ENCODE assay signal across 2 cellular contexts in genomic region chr2:82797469-82797868, GRCh38.
TF ChIP-seq lines count a peak whose summit lies in the region.

No MANE protein-coding gene starts in this region.

TF ChIP-seq in SK-N-SH, 30 proteins besides CTCF, POLR2A, EP300 and RAD21 (continued from another document):
- no peak for TF ChIP-seq PBX3 (IDR thresholded peaks at IDR 0.05)
- TF ChIP-seq ZBTB33 (IDR thresholded peaks at IDR 0.05; ENCODE audit: borderline replicate concordance, low read depth), result no peak
- TF ChIP-seq TAF1 (IDR thresholded peaks at IDR 0.05; ENCODE audit: borderline replicate concordance, low read depth, low read length), result no peak
- no peak for TF ChIP-seq JUND (IDR thresholded peaks at IDR 0.05)
- TF ChIP-seq IRF3 (IDR thresholded peaks at IDR 0.05; ENCODE audit: low read depth, low read length), result no peak
- no peak for TF ChIP-seq YY1 (IDR thresholded peaks at IDR 0.05; ENCODE audit: low read depth)
- no peak for TF ChIP-seq USF2 (IDR thresholded peaks at IDR 0.05; ENCODE audit: borderline replicate concordance, low read depth, low read length)
- TF ChIP-seq FOXJ3 (CRISPR knock-in tag; IDR thresholded peaks at IDR 0.05), result no peak
- no peak for TF ChIP-seq NRF1 (IDR thresholded peaks at IDR 0.05; ENCODE audit: low read depth, low read length)
- TF ChIP-seq FOSL2 (IDR thresholded peaks at IDR 0.05; ENCODE audit: borderline replicate concordance, low read depth), result no peak
- no peak for TF ChIP-seq RXRA (IDR thresholded peaks at IDR 0.05; ENCODE audit: borderline replicate concordance, low read depth)
- TF ChIP-seq CHD2 (IDR thresholded peaks at IDR 0.05; ENCODE audit: low read length, partially characterized antibody), result no peak
- no peak for TF ChIP-seq NFIC (IDR thresholded peaks at IDR 0.05; ENCODE audit: borderline replicate concordance)

TF ChIP-seq in SK-N-SH treated with all-trans-retinoic acid at 6 μM for 48 hours, 23 proteins besides CTCF, POLR2A, EP300 and RAD21 (continued from another document):
- no peak for TF ChIP-seq CSRNP3 (CRISPR knock-in tag; IDR thresholded peaks at IDR 0.05)
- no peak for TF ChIP-seq ZFP30 (CRISPR knock-in tag; IDR thresholded peaks at IDR 0.05)
- TF ChIP-seq ZFP3 (CRISPR knock-in tag; IDR thresholded peaks at IDR 0.05), result no peak
- no peak for TF ChIP-seq OSR1 (CRISPR knock-in tag; IDR thresholded peaks at IDR 0.05)
- no peak for TF ChIP-seq ZC3H10 (CRISPR knock-in tag; IDR thresholded peaks at IDR 0.05)
- TF ChIP-seq BACH2 (CRISPR knock-in tag; IDR thresholded peaks at IDR 0.05; ENCODE audit: borderline replicate concordance), result no peak
- no peak for TF ChIP-seq RARB (CRISPR knock-in tag; IDR thresholded peaks at IDR 0.05)
- no peak for TF ChIP-seq ISL1 (CRISPR knock-in tag; IDR thresholded peaks at IDR 0.05)
- no peak for TF ChIP-seq GLIS3 (CRISPR knock-in tag; IDR thresholded peaks at IDR 0.05)
- TF ChIP-seq ESRRG (CRISPR knock-in tag; IDR thresholded peaks at IDR 0.05), result no peak
- TF ChIP-seq SNAI2 (CRISPR knock-in tag; IDR thresholded peaks at IDR 0.05), result no peak
